ENCODE assay signal across 14 cellular contexts in genomic region chrX:72128183-72128834, GRCh38.
"Had no signal": no experiment of that assay in that cellular context is flagged by ENCODE, and none has a peak within 500 bp of the region (broad histone marks: within the 10 kb centered on the region; RNA-seq: fewer than 3 reads in every experiment).

No MANE protein-coding gene starts in this region.

- H3K9me3 ChIP-seq: ovary, prostate gland, right atrium auricular region, transverse colon, uterus had no signal

- DNase-seq: activated CD4-positive, alpha-beta T cell treated with anti-CD3 and anti-CD28 coated beads, Interleukin-2, amount 10 ng/mL, durations not matched to agents 7 days and 5 days; activated gamma-delta T cell treated with Interleukin-2 at 50 U/mL for 16 hours; activated T-cell treated with anti-CD3 and anti-CD28 coated beads, Interleukin-2, amount 50 U/mL, for 1 hour; aorta; central memory CD4-positive, alpha-beta T cell; effector memory CD4-positive, alpha-beta T cell; hypothalamus; ovary; transverse colon; uterus had no signal

- H3K4me1 ChIP-seq: prostate gland, uterus had no signal

- H3K36me3 ChIP-seq: ovary, prostate gland, right atrium auricular region, transverse colon, uterus had no signal

- H3K27me3 ChIP-seq: ovary, right atrium auricular region, uterus had no signal

- H3K4me3 ChIP-seq: ovary, prostate gland, right atrium auricular region, skin epidermis, transverse colon, uterus had no signal

- H3K27ac ChIP-seq: ovary, prostate gland, right atrium auricular region, transverse colon, VCaP had no signal
